Comparison of ENCODE assay signal across 9 cellular contexts in the genomic region with DNA sequence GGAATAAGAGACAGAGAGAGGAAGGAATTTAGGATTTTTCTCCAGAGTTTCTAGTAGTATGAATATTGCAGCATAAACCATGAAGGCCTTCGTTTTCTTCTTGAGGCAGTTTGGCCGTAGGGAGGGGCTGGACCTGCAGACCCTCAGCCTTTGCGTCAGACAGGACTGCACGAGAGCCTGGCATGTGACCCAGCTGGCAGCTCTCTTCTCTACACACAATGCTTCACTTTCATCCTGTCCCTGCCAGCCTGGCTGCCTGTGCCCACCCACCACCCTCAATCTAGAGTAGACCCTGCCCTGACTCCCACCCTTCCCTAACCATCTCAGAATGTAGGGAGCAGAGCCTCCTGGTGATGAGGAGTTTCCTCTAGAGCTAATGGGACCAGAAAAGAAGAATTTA. TPM values are rescaled to one million over a fixed set of nuclear protein-coding genes. Genes with fewer than 3 reads are reported as not detected.
DNase-seq lines count a peak whose midpoint lies in the region; ATAC-seq, FAIRE-seq and TF ChIP-seq lines count a peak whose summit lies in the region.
"Had no signal": no experiment of that assay in that cellular context is flagged by ENCODE, and none has a peak within 500 bp of the region (broad histone marks: within the 10 kb centered on the region; RNA-seq: fewer than 3 reads in every experiment).

No MANE protein-coding gene starts in this region.

- POLR2A ChIA-PET in WTC11 (lab: Charles Lee): interaction anchor here (0.6 to 1.1 kb wide), 2 partner anchors 10 to 12 kb away, joined by 4 read pairs; a partner anchor contains a TSS
- POLR2A ChIA-PET in GM10248 (lab: Yijun Ruan, JAX): no interaction called here

- H3K4me3 Mint-ChIP-seq in WTC11: peak overlapping the region; percentile 83
- H3K4me3 Mint-ChIP-seq: natural killer cell had no signal

- no peaks in the 10 kb centered on the region for H3K27me3 Mint-ChIP-seq in WTC11 (ENCODE audit: low read depth)

- no peak for TF ChIP-seq CTCF in WTC11 (IDR thresholded peaks at IDR 0.05)
- TF ChIP-seq CTCF in WERI-Rb-1 (IDR thresholded peaks at IDR 0.05; ENCODE audit: low read depth, low read length): no peak
- no peak for TF ChIP-seq CTCF in pancreas (IDR thresholded peaks at IDR 0.05)
- TF ChIP-seq CTCF in GM10248 (IDR thresholded peaks at IDR 0.05; ENCODE audit: control extremely low read depth, extremely low read depth, low read depth, missing control alignments): no peak

- H3K27ac ChIP-seq in WERI-Rb-1 (no peak overlapping the region), pancreas (no peak overlapping the region)

- H3K27me3 ChIP-seq in WERI-Rb-1 (ENCODE audit: insufficient read depth, low read depth, severe bottlenecking) (no peaks in the 10 kb centered on the region), pancreas (no peaks in the 10 kb centered on the region)

- CTCF ChIA-PET in WTC11 (lab: Charles Lee): interaction anchor here (1.7 to 4.5 kb wide), 2 partner anchors 14 to 22 kb away, joined by 12 to 55 read pairs; a partner anchor contains a TSS
- CTCF ChIA-PET in GM10248 (lab: Yijun Ruan, JAX): interaction anchor here (1.0 to 9.7 kb wide), 3 partner anchors 12 to 301 kb away, joined by 3 to 93 read pairs (median 4); a partner anchor contains a TSS

- H3K9me3 ChIP-seq in WERI-Rb-1 (ENCODE audit: severe bottlenecking) (peaks cover 2% of the 10 kb centered on the region), pancreas (no peaks in the 10 kb centered on the region)

- H3K4me3 ChIP-seq in iPS-11a (ENCODE audit: low read depth, low read length): peak overlapping the region; percentile 62
- no peak overlapping the region for H3K4me3 ChIP-seq in WERI-Rb-1 (ENCODE audit: low read depth, low read length)
- no peak overlapping the region for H3K4me3 ChIP-seq in pancreas

- peaks cover 21% of the 10 kb centered on the region for H3K36me3 Mint-ChIP-seq in WTC11
- H3K36me3 Mint-ChIP-seq: natural killer cell had no signal

- H3K9me3 Mint-ChIP-seq in WTC11: no peaks in the 10 kb centered on the region
- H3K9me3 Mint-ChIP-seq: natural killer cell had no signal

- WGBS in pancreas, 2 donors: 47 to 52% methylated on average over 4 of the region's 4 CpGs

- ATAC-seq in WTC11 (no peak), sciatic nerve (peak; percentile 7), pancreas (no peak)
- ATAC-seq: natural killer cell had no signal

- peak overlapping the region; percentile 95 for H3K27ac Mint-ChIP-seq in WTC11
- H3K27ac Mint-ChIP-seq: natural killer cell had no signal

- peaks cover 44% of the 10 kb centered on the region for H3K4me1 Mint-ChIP-seq in WTC11

- H3K36me3 ChIP-seq in WERI-Rb-1: peaks cover 1% of the 10 kb centered on the region
- H3K36me3 ChIP-seq in pancreas: no peaks in the 10 kb centered on the region

- DNase-seq in WTC11 (ENCODE audit: low spot score): no peak
- DNase-seq in sciatic nerve (ENCODE audit: low spot score): no peak
- no peak for DNase-seq in WERI-Rb-1
- DNase-seq in pancreas: no peak
- no peak for DNase-seq in GM10248 (ENCODE audit: extremely low spot score)
- DNase-seq: natural killer cell had no signal

- H3K4me1 ChIP-seq in pancreas: peaks cover 0 to 8% (median 7%) of the 10 kb centered on the region in 3 donors

- intact Hi-C loops in sciatic nerve (cut with DNase I) (no loop called here), pancreas (cut with DNase I) (no loop called here)

- FAIRE-seq in pancreas (lab: Jason Lieb, UNC): no peak
- FAIRE-seq: bronchial epithelial cell had no signal

TF ChIP-seq in WTC11, 78 proteins besides CTCF, POLR2A, EP300 and RAD21:
- TF ChIP-seq, protein P1, sequence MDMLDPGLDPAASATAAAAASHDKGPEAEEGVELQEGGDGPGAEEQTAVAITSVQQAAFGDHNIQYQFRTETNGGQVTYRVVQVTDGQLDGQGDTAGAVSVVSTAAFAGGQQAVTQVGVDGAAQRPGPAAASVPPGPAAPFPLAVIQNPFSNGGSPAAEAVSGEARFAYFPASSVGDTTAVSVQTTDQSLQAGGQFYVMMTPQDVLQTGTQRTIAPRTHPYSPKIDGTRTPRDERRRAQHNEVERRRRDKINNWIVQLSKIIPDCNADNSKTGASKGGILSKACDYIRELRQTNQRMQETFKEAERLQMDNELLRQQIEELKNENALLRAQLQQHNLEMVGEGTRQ (CRISPR knock-in tag; IDR thresholded peaks at IDR 0.05): peak; percentile 50
- TF ChIP-seq ZNF232 (CRISPR knock-in tag; IDR thresholded peaks at IDR 0.05): no peak
- TF ChIP-seq JUN (CRISPR knock-in tag; IDR thresholded peaks at IDR 0.05): no peak
- no peak for TF ChIP-seq ZBTB21 (CRISPR knock-in tag; IDR thresholded peaks at IDR 0.05; ENCODE audit: borderline replicate concordance)
- TF ChIP-seq, protein P2, sequence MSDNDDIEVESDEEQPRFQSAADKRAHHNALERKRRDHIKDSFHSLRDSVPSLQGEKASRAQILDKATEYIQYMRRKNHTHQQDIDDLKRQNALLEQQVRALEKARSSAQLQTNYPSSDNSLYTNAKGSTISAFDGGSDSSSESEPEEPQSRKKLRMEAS (CRISPR knock-in tag; IDR thresholded peaks at IDR 0.05): no peak
- TF ChIP-seq, protein P3, sequence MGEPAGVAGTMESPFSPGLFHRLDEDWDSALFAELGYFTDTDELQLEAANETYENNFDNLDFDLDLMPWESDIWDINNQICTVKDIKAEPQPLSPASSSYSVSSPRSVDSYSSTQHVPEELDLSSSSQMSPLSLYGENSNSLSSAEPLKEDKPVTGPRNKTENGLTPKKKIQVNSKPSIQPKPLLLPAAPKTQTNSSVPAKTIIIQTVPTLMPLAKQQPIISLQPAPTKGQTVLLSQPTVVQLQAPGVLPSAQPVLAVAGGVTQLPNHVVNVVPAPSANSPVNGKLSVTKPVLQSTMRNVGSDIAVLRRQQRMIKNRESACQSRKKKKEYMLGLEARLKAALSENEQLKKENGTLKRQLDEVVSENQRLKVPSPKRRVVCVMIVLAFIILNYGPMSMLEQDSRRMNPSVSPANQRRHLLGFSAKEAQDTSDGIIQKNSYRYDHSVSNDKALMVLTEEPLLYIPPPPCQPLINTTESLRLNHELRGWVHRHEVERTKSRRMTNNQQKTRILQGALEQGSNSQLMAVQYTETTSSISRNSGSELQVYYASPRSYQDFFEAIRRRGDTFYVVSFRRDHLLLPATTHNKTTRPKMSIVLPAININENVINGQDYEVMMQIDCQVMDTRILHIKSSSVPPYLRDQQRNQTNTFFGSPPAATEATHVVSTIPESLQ (CRISPR knock-in tag; IDR thresholded peaks at IDR 0.05): no peak
- no peak for TF ChIP-seq CREM (CRISPR knock-in tag; IDR thresholded peaks at IDR 0.05)
- TF ChIP-seq ELF4 (CRISPR knock-in tag; IDR thresholded peaks at IDR 0.05; ENCODE audit: low read depth): no peak

RNA-seq across cellular contexts. Expression of a gene that starts 1.6 kb away (rescaled TPM):
- total RNA-seq in WTC11 (2021): 35.3 to 46.9 TPM (median 45.0 TPM) in 3 replicates
- total RNA-seq in sciatic nerve: 0.71 TPM
- total RNA-seq in pancreas: under 1 TPM in 1 of 6 donors, not detected in 5; 0.19 TPM
- under 1 TPM; 0.14 to 0.19 TPM for polyA plus RNA-seq in pancreas
- total RNA-seq: bronchial epithelial cell; natural killer cell; T-helper 2 cell treated with Interferon-gamma antibody and Interleukin-4, amounts not matched to agents 100 ng/mL and 5 ng/mL, for 36 hours had no signal

RNA-seq across cellular contexts. Expression of a gene that starts 9.6 kb away (rescaled TPM):
- total RNA-seq in WTC11 (2021) (110 to 120 TPM (median 113 TPM) in 3 replicates), sciatic nerve (87.4 TPM), pancreas (10 to 100 TPM; 43.8 to 71.2 (median 56.6) TPM)
- 10 to 100 TPM; 59.8 to 78.0 TPM for polyA plus RNA-seq in pancreas

RNA-seq across cellular contexts. Expression of a gene that starts 13.4 kb away (rescaled TPM):
- total RNA-seq in WTC11 (2021) (10.3 to 19.0 TPM (median 18.0 TPM) in 3 replicates), sciatic nerve (9.2 TPM), pancreas (1 to 10 TPM in 4 of 6 donors, under 1 TPM in 2; 0.69 to 4.8 (median 2.0) TPM)
- 1 to 10 TPM; 5.3 to 5.8 TPM for polyA plus RNA-seq in pancreas

RNA-seq across cellular contexts. Expression of a gene that starts 23.1 kb away (rescaled TPM):
- total RNA-seq in WTC11 (2021): 7.8 to 10.5 TPM (median 8.1 TPM) in 3 replicates
- 5.7 TPM for total RNA-seq in sciatic nerve
- total RNA-seq in pancreas: 1 to 10 TPM in 5 of 6 donors, under 1 TPM in 1; 0.87 to 2.3 (median 1.5) TPM
- 1 to 10 TPM; 1.7 to 5.6 TPM for polyA plus RNA-seq in pancreas

RNA-seq across cellular contexts. Expression of a gene that starts 23.3 kb away (rescaled TPM):
- 101 to 119 TPM (median 104 TPM) in 3 replicates for total RNA-seq in WTC11 (2021)
- total RNA-seq in sciatic nerve: 40.6 TPM
- total RNA-seq in pancreas: 10 to 100 TPM in 3 of 6 donors, 1 to 10 TPM in 3; 4.8 to 10.7 (median 8.2) TPM
- 10 to 100 TPM in 1 of 2 donors, 1 to 10 TPM in 1; 7.1 to 15.3 TPM for polyA plus RNA-seq in pancreas

Comparison
In these comparisons a context has a peak if more than half of its experiments do, and no peak if none do; other contexts are left out.
1. RNA of a gene that starts 1.6 kb away (total RNA-seq): 35.3 to 46.9 TPM in WTC11; 0.71 TPM in sciatic nerve (single experiment) and 0.19 TPM in pancreas; every median in the first group is over 10 times any median in the second.